8 cellular contexts compared by ENCODE assay signal in genomic region chr1:92961896-92962752, GRCh38. TPM values are rescaled to one million over a fixed set of nuclear protein-coding genes. Genes with fewer than 3 reads are reported as not detected.
A peak's percentile ranks its signal among the peaks of the same experiment; 100 is the strongest.
DNase-seq lines count a peak whose midpoint lies in the region; ATAC-seq and TF ChIP-seq lines count a peak whose summit lies in the region.

No MANE protein-coding gene starts in this region.

- H3K9me3 Mint-ChIP-seq in CD8-positive, alpha-beta memory T cell: no peaks in the 10 kb centered on the region

- H3K27ac ChIP-seq in CD8-positive, alpha-beta memory T cell (ENCODE audit: low read depth, low read length): peak overlapping the region; percentile 90
- H3K27ac ChIP-seq in spleen: peak overlapping the region; percentile 93 to 98 (median 96)

- no peaks in the 10 kb centered on the region for H3K9me3 ChIP-seq in CD8-positive, alpha-beta memory T cell (ENCODE audit: low read length)
- H3K9me3 ChIP-seq in iPS-15b (ENCODE audit: control insufficient read depth, insufficient read depth, low read length) (no peaks in the 10 kb centered on the region), spleen (no peaks in the 10 kb centered on the region)

- DNase-seq in CD8-positive, alpha-beta memory T cell: peak; percentile 46 to 86 (median 79)
- DNase-seq in amniotic stem cell (lab: John Stamatoyannopoulos, UW) (peak; percentile 4), spleen (no peak), mesenteric fat pad (ENCODE audit: low spot score) (no peak)

- POLR2A ChIA-PET in CD8-positive, alpha-beta memory T cell (lab: Charles Lee): interaction anchor here (0.6 to 3.5 kb wide), 20 partner anchors 9 to 1456 kb away, joined by 3 to 40 read pairs (median 5); partner anchors contain the start of genes ABCD3, MTF2 and RPL5

- H3K4me1 ChIP-seq in CD8-positive, alpha-beta memory T cell (ENCODE audit: insufficient read depth, low read length): peaks cover 67% of the 10 kb centered on the region
- H3K4me1 ChIP-seq in iPS-15b (ENCODE audit: control insufficient read depth, insufficient read depth, low read length): peaks cover 8% of the 10 kb centered on the region
- H3K4me1 ChIP-seq in spleen: peaks cover 9 to 77% (median 49%) of the 10 kb centered on the region in 6 donors

- peaks cover 28% of the 10 kb centered on the region in 3 donors for H3K4me1 Mint-ChIP-seq in CD8-positive, alpha-beta memory T cell

- peaks cover 0 to 3% of the 10 kb centered on the region in 2 donors for H3K27me3 Mint-ChIP-seq in CD8-positive, alpha-beta memory T cell

- ATAC-seq in GM19397 (IDR thresholded peaks at IDR 0.05; ENCODE audit: unreplicated experiment) (peak; percentile 35), HG03460 (IDR thresholded peaks at IDR 0.05; ENCODE audit: unreplicated experiment) (peak; percentile 54), SK-N-SH treated with all-trans-retinoic acid at 6 μM for 48 hours (peak; percentile 62)

- peak overlapping the region; percentile 82 for H3K4me3 ChIP-seq in CD8-positive, alpha-beta memory T cell (ENCODE audit: low read length)
- H3K4me3 ChIP-seq in iPS-15b (ENCODE audit: low read depth, low read length) (peak overlapping the region; percentile 77), spleen (peak overlapping the region; percentile 47 to 93 (median 71))

- H3K36me3 Mint-ChIP-seq in CD8-positive, alpha-beta memory T cell: peaks cover 0 to 9% (median 2%) of the 10 kb centered on the region in 3 donors

- intact Hi-C loops in spleen (cut with DNase I; ENCODE audit: low total_unique reads): no loop called here

- peak overlapping the region; percentile 80 for H3K9ac ChIP-seq in iPS-15b (ENCODE audit: low read depth, low read length)

- H3K36me3 ChIP-seq in CD8-positive, alpha-beta memory T cell (ENCODE audit: insufficient read depth, low read length): no peaks in the 10 kb centered on the region
- no peaks in the 10 kb centered on the region for H3K36me3 ChIP-seq in iPS-15b (ENCODE audit: control insufficient read depth, insufficient read depth, low read length)
- no peaks in the 10 kb centered on the region for H3K36me3 ChIP-seq in spleen

- no peak overlapping the region for H3K4me3 Mint-ChIP-seq in CD8-positive, alpha-beta memory T cell

- 1 to 5% (median 2%) methylated on average over 31 to 32 of the region's 32 CpGs for WGBS in spleen, 5 donors

- no peaks in the 10 kb centered on the region for H3K27me3 ChIP-seq in CD8-positive, alpha-beta memory T cell (ENCODE audit: insufficient read depth, low read length, poor library complexity, severe bottlenecking)
- no peaks in the 10 kb centered on the region for H3K27me3 ChIP-seq in iPS-15b (ENCODE audit: control insufficient read depth, insufficient read depth, low read length)
- no peaks in the 10 kb centered on the region for H3K27me3 ChIP-seq in spleen (replicated peaks in 1 of 7)

- peak in 1 of 11 experiments; percentile 3 for TF ChIP-seq CTCF in spleen (IDR thresholded peaks at IDR 0.05 in 8 of 11, conservative IDR thresholded peaks at IDR 0.05 in 3 of 11)

- peak in 1 of 3 donors; percentile 3 for TF ChIP-seq POLR2A in spleen (IDR thresholded peaks at IDR 0.05)

- CTCF ChIA-PET in CD8-positive, alpha-beta memory T cell (lab: Charles Lee): interaction anchor here (0.7 to 11.1 kb wide), 20 partner anchors 9 to 947 kb away, joined by 3 to 187 read pairs (median 6); partner anchors contain the start of genes GCLM, MTF2 and RPL5

- H3K27ac Mint-ChIP-seq in CD8-positive, alpha-beta memory T cell: no peak overlapping the region

TF ChIP-seq in SK-N-SH treated with all-trans-retinoic acid at 6 μM for 48 hours, 23 proteins besides CTCF, POLR2A, EP300 and RAD21:
- TF ChIP-seq SNAI2 (CRISPR knock-in tag; IDR thresholded peaks at IDR 0.05) (no peak), GLIS3 (CRISPR knock-in tag; IDR thresholded peaks at IDR 0.05) (no peak), CSRNP3 (CRISPR knock-in tag; IDR thresholded peaks at IDR 0.05) (no peak)
TF ChIP-seq in SK-N-SH treated with all-trans-retinoic acid at 6 μM for 48 hours: peak in this region for 0.

RNA-seq across cellular contexts. Expression of gene DIPK1A, which starts 0.9 kb away (rescaled TPM):
- total RNA-seq in CD8-positive, alpha-beta memory T cell: 10 to 100 TPM; 10.9 to 12.9 TPM
- polyA plus RNA-seq in CD8-positive, alpha-beta memory T cell: 15.7 TPM
- total RNA-seq in spleen (10 to 100 TPM in 3 of 7 donors, 1 to 10 TPM in 4; 9.3 to 15.7 (median 10.0) TPM), mesenteric fat pad (25.9 TPM)
- polyA plus RNA-seq in spleen: 1 to 10 TPM; 5.4 to 7.6 (median 6.9) TPM

Comparison
In these comparisons a context has a peak if more than half of its experiments do, and no peak if none do; other contexts are left out.
1. DNase-seq: peak in CD8-positive, alpha-beta memory T cell (5 of 5) and amniotic stem cell (single experiment); none in spleen (single experiment) and mesenteric fat pad (single experiment).
2. Peak in every context shown above with its lines, with median percentiles within 50 percentile points of each other: H3K4me3 ChIP-seq and ATAC-seq.